1 cellular context compared by ENCODE assay signal in genomic region chr6:34671362-34671761, GRCh38.
TF ChIP-seq lines count a peak whose summit lies in the region.

No MANE protein-coding gene starts in this region.

TF ChIP-seq in SK-N-SH, 30 proteins besides CTCF, POLR2A, EP300 and RAD21 (continued from another document):
- TF ChIP-seq SMC3 (IDR thresholded peaks at IDR 0.05; ENCODE audit: low read depth, low read length): no peak
- TF ChIP-seq USF1 (IDR thresholded peaks at IDR 0.05; ENCODE audit: borderline replicate concordance, low read depth): no peak
- no peak for TF ChIP-seq RCOR1 (IDR thresholded peaks at IDR 0.05; ENCODE audit: low read length)
- TF ChIP-seq MEF2A (IDR thresholded peaks at IDR 0.05; ENCODE audit: borderline replicate concordance, low read depth): no peak
- no peak for TF ChIP-seq USF2 (IDR thresholded peaks at IDR 0.05; ENCODE audit: borderline replicate concordance, low read depth, low read length)
- TF ChIP-seq NRF1 (IDR thresholded peaks at IDR 0.05; ENCODE audit: low read depth, low read length): no peak
- no peak for TF ChIP-seq JUND (IDR thresholded peaks at IDR 0.05)
- no peak for TF ChIP-seq MAX (IDR thresholded peaks at IDR 0.05; ENCODE audit: low read depth)
- TF ChIP-seq TAF1 (IDR thresholded peaks at IDR 0.05; ENCODE audit: borderline replicate concordance, low read depth, low read length): no peak
- TF ChIP-seq TCF12 (IDR thresholded peaks at IDR 0.05): no peak
- no peak for TF ChIP-seq EZH2phosphoT487 (IDR thresholded peaks at IDR 0.05; ENCODE audit: borderline replicate concordance, low read depth)
- no peak for TF ChIP-seq GABPA (IDR thresholded peaks at IDR 0.05; ENCODE audit: low read depth)
- TF ChIP-seq IRF3 (IDR thresholded peaks at IDR 0.05; ENCODE audit: low read depth, low read length): no peak
TF ChIP-seq in SK-N-SH: peak in this region for 0.
